23 cellular contexts compared by ENCODE assay signal in the genomic region with DNA sequence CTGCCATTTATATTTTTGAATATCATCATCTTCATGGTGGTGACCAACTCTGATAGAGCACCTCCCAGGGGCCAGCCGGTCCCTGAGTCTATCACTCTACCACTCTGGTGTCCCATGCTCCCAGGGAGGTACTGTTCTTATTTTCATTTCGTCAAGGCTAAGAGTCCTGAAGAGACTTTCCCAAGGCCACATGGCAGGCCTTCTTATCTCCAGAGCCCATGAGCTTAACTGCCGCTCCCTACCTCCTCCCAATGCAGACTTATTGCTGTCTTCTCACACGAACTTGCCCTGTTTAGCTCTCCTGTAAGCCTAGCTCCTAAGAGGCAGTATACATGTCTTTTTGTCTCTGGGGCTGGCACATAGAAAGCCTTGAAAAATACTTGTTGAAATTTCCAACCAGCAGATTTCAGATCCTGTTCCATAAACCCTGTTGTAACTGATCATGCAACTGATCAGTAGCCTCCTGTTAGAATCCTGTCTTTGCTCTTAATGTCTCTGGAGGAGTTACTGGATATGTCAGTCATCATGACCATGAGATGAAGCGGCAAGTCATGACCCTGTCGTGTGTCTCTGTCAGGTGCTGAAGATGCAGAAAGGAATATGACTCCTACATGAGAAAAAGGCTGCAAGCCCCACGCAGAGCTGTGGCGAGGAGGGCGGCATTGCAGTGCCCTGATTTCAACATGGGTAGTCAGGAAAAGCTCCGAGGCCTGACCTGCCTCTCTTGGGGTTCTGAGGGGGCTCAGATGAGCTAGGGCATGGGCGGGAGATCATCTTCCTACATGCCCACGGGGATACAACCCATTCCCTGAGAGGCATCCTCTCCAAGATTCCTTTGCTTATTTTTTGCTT.
"Had no signal": no experiment of that assay in that cellular context is flagged by ENCODE, and none has a peak within 500 bp of the region (broad histone marks: within the 10 kb centered on the region; RNA-seq: fewer than 3 reads in every experiment).

No MANE protein-coding gene starts in this region.

- H3K9me3 Mint-ChIP-seq: natural killer cell had no signal

- H3K4me3 ChIP-seq: coronary artery, heart left ventricle, left lung, lower lobe of right lung, neural progenitor cell, ovary, right atrium auricular region, sigmoid colon, skin epidermis, testis, tibial nerve had no signal

- H3K4me1 ChIP-seq: left lung, lower lobe of right lung, right atrium auricular region, sigmoid colon, testis, tibial nerve had no signal

- H3K36me3 ChIP-seq: heart left ventricle, left lung, lower lobe of right lung, neural progenitor cell, ovary, right atrium auricular region, sigmoid colon had no signal

- H3K36me3 Mint-ChIP-seq: neural progenitor cell had no signal

- H3K27me3 Mint-ChIP-seq: memory B cell; stimulated activated naive CD8-positive, alpha-beta T cell treated with anti-CD3 and anti-CD28 coated beads, Interleukin-15, amount 100 ng/mL, for 72 hours had no signal

- H3K9me3 ChIP-seq: left lung, lower lobe of right lung, ovary, right atrium auricular region, sigmoid colon, testis had no signal

- H3K4me3 Mint-ChIP-seq: endodermal cell; memory B cell; mesothelial cell of epicardium; natural killer cell; neural progenitor cell; stimulated activated naive B cell treated with anti-CD40 and anti-IgM and Interleukin-4, amounts not matched to agents 10 μg/mL and 1 μg/mL and 100 μg/mL, for 72 hours; stimulated activated naive CD8-positive, alpha-beta T cell treated with anti-CD3 and anti-CD28 coated beads, Interleukin-15, amount 100 ng/mL, for 72 hours had no signal

- DNase-seq: effector CD4-positive, alpha-beta T cell; heart left ventricle; hippocampal formation; kidney glomerular epithelial cell; left lung; lower lobe of right lung; natural killer cell; nucleus accumbens; ovary; sigmoid colon; stimulated activated CD4-positive, alpha-beta T cell treated with anti-CD3 and anti-CD28 coated beads, Interleukin-2, amount 100 ng/mL, for 24 hours; stimulated activated CD4-positive, alpha-beta T cell treated with anti-CD3 and anti-CD28 coated beads, Interleukin-4, amount 100 ng/mL, for 4 hours; stimulated activated naive B cell treated with anti-CD40 and anti-IgM and Interleukin-4, amounts not matched to agents 10 μg/mL and 1 μg/mL and 100 μg/mL, for 72 hours; stimulated activated naive CD8-positive, alpha-beta T cell treated with anti-CD3 and anti-CD28 coated beads, Interleukin-15, amount 100 ng/mL, for 72 hours; testis had no signal

- H3K27ac Mint-ChIP-seq: endodermal cell; memory B cell; mesothelial cell of epicardium; natural killer cell; neural progenitor cell; stimulated activated naive B cell treated with anti-CD40 and anti-IgM and Interleukin-4, amounts not matched to agents 10 μg/mL and 1 μg/mL and 100 μg/mL, for 72 hours; stimulated activated naive CD8-positive, alpha-beta T cell treated with anti-CD3 and anti-CD28 coated beads, Interleukin-15, amount 100 ng/mL, for 72 hours had no signal

- H3K27me3 ChIP-seq: heart left ventricle, left lung, neural progenitor cell, ovary, right atrium auricular region, sigmoid colon, testis, tibial nerve had no signal

- ATAC-seq: heart left ventricle; left lung; lower lobe of right lung; natural killer cell; stimulated activated naive B cell treated with anti-CD40 and anti-IgM and Interleukin-4, amounts not matched to agents 10 μg/mL and 1 μg/mL and 100 μg/mL, for 72 hours; stimulated activated naive CD8-positive, alpha-beta T cell treated with anti-CD3 and anti-CD28 coated beads, Interleukin-15, amount 100 ng/mL, for 72 hours had no signal

- H3K27ac ChIP-seq: coronary artery, heart left ventricle, left lung, lower lobe of right lung, neural progenitor cell, ovary, right atrium auricular region, sigmoid colon, skin epidermis, testis, tibial nerve had no signal
